ENCODE assay signal across 31 cellular contexts in the genomic region with DNA sequence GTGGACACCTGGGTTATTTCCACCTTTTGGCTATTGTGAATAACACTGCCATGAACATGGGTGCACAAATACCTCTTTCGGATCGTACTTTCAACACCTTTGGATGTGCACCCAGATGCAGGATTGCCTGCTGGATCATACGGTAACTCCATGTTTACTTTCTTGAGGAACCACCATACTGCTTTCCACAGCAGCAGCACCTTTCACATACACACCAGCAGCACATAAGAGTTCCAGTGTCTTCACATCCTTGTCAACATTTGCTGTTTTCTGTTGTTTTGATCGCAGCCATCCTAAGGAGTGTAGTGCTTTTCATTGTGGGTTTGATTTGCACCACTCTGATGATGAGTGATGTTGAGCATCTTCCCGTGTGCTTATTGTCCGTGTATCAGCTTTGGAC. TPM values are rescaled to one million over a fixed set of nuclear protein-coding genes. Genes with fewer than 3 reads are reported as not detected.
"Had no signal": no experiment of that assay in that cellular context is flagged by ENCODE, and none has a peak within 500 bp of the region (broad histone marks: within the 10 kb centered on the region; RNA-seq: fewer than 3 reads in every experiment).

No MANE protein-coding gene starts in this region.

- H3K27ac Mint-ChIP-seq: activated CD4-positive, alpha-beta T cell treated with anti-CD3 and anti-CD28 coated beads for 36 hours; activated CD4-positive, alpha-beta T cell treated with anti-CD3 and anti-CD28 coated beads, Interleukin-2, amount 10 ng/mL, durations not matched to agents 7 days and 5 days; activated CD8-positive, alpha-beta T cell treated with anti-CD3 and anti-CD28 coated beads for 36 hours; activated naive CD8-positive, alpha-beta T cell treated with anti-CD3 and anti-CD28 coated beads, Interleukin-2, amount 10 ng/mL, durations not matched to agents 7 days and 5 days; brain; T-helper 2 cell treated with Interferon-gamma antibody and Interleukin-4, amounts not matched to agents 5 μg/mL and 100 μg/mL, for 36 hours had no signal

- H3K4me1 Mint-ChIP-seq: activated CD4-positive, alpha-beta T cell treated with anti-CD3 and anti-CD28 coated beads for 36 hours; activated CD4-positive, alpha-beta T cell treated with anti-CD3 and anti-CD28 coated beads, Interleukin-2, amount 10 ng/mL, durations not matched to agents 7 days and 5 days had no signal

- H3K27me3 Mint-ChIP-seq: activated CD4-positive, alpha-beta T cell treated with anti-CD3 and anti-CD28 coated beads for 36 hours; activated CD4-positive, alpha-beta T cell treated with anti-CD3 and anti-CD28 coated beads, Interleukin-2, amount 10 ng/mL, durations not matched to agents 7 days and 5 days; activated CD8-positive, alpha-beta T cell treated with anti-CD3 and anti-CD28 coated beads for 36 hours; activated naive CD8-positive, alpha-beta T cell treated with anti-CD3 and anti-CD28 coated beads, Interleukin-2, amount 10 ng/mL, durations not matched to agents 7 days and 5 days; activated T-helper 17 cell treated with anti-CD3 and anti-CD28 coated beads, Interleukin-2, amount 50 U/mL, for 72 hours; brain had no signal

- H3K27ac ChIP-seq: ascending aorta, breast epithelium, cardiac muscle cell, colonic mucosa, epithelial cell of prostate, esophagus squamous epithelium, gastroesophageal sphincter, heart right ventricle, hepatocyte had no signal

- H3K27me3 ChIP-seq: ascending aorta, breast epithelium, cardiac muscle cell, colonic mucosa, esophagus squamous epithelium, gastroesophageal sphincter, hepatocyte had no signal

- H3K9me3 ChIP-seq: ascending aorta, breast epithelium, colonic mucosa, esophagus squamous epithelium, gastroesophageal sphincter, heart right ventricle had no signal

- ATAC-seq: activated CD4-positive, alpha-beta T cell treated with anti-CD3 and anti-CD28 coated beads for 36 hours; activated CD8-positive, alpha-beta T cell treated with anti-CD3 and anti-CD28 coated beads for 36 hours; activated T-cell treated with anti-CD3 and anti-CD28 coated beads, Interleukin-2, amount 50 U/mL, for 4 hours; activated T-helper 17 cell treated with anti-CD3 and anti-CD28 coated beads, Interleukin-2, amount 50 U/mL, for 72 hours; gastroesophageal sphincter; heart right ventricle had no signal

- H3K9me3 Mint-ChIP-seq: activated CD4-positive, alpha-beta T cell treated with anti-CD3 and anti-CD28 coated beads, Interleukin-2, amount 10 ng/mL, durations not matched to agents 7 days and 5 days; activated CD8-positive, alpha-beta T cell treated with anti-CD3 and anti-CD28 coated beads for 36 hours; activated naive CD8-positive, alpha-beta T cell treated with anti-CD3 and anti-CD28 coated beads, Interleukin-2, amount 10 ng/mL, durations not matched to agents 7 days and 5 days; activated T-cell treated with anti-CD3 and anti-CD28 coated beads, Interleukin-2, amount 50 U/mL, for 4 hours; activated T-helper 17 cell treated with anti-CD3 and anti-CD28 coated beads, Interleukin-2, amount 50 U/mL, for 72 hours; T-helper 2 cell treated with Interferon-gamma antibody and Interleukin-4, amounts not matched to agents 5 μg/mL and 100 μg/mL, for 36 hours had no signal

- H3K4me3 Mint-ChIP-seq: activated CD4-positive, alpha-beta T cell treated with anti-CD3 and anti-CD28 coated beads for 36 hours; activated CD4-positive, alpha-beta T cell treated with anti-CD3 and anti-CD28 coated beads, Interleukin-2, amount 10 ng/mL, durations not matched to agents 7 days and 5 days; activated CD8-positive, alpha-beta T cell treated with anti-CD3 and anti-CD28 coated beads for 36 hours; activated naive CD8-positive, alpha-beta T cell treated with anti-CD3 and anti-CD28 coated beads, Interleukin-2, amount 10 ng/mL, durations not matched to agents 7 days and 5 days; activated T-cell treated with anti-CD3 and anti-CD28 coated beads, Interleukin-2, amount 50 U/mL, for 4 hours; activated T-helper 17 cell treated with anti-CD3 and anti-CD28 coated beads, Interleukin-2, amount 50 U/mL, for 72 hours; brain; T-helper 2 cell treated with Interferon-gamma antibody and Interleukin-4, amounts not matched to agents 5 μg/mL and 100 μg/mL, for 36 hours had no signal

- DNase-seq: activated CD4-positive, alpha-beta T cell treated with anti-CD3 and anti-CD28 coated beads for 36 hours; activated CD4-positive, alpha-beta T cell treated with anti-CD3 and anti-CD28 coated beads, Interleukin-2, amount 10 ng/mL, durations not matched to agents 7 days and 5 days; activated CD4-positive, alpha-beta T cell treated with anti-CD3 and anti-CD28 coated beads, Interleukin-2, amount 50 U/mL, for 48 hours; activated CD4-positive, CD25-positive, alpha-beta regulatory T cell; activated CD4-positive, CD25-positive, alpha-beta regulatory T cell treated with anti-CD3 and anti-CD28 coated beads, Interleukin-2, amount 50 U/mL, for 72 hours; activated CD8-positive, alpha-beta memory T cell treated with anti-CD3 and anti-CD28 coated beads for 24 hours; activated CD8-positive, alpha-beta T cell treated with anti-CD3 and anti-CD28 coated beads for 36 hours; activated effector memory CD4-positive, alpha-beta T cell treated with Interleukin-2 at 50 U/mL for 16 hours; activated gamma-delta T cell treated with Interleukin-2 at 50 U/mL for 16 hours; activated naive CD4-positive, alpha-beta T cell treated with anti-CD3 and anti-CD28 coated beads, Interleukin-2, amount 50 U/mL, for 16 hours; activated naive CD4-positive, alpha-beta T cell treated with Interleukin-2 at 50 U/mL for 16 hours; activated naive CD8-positive, alpha-beta T cell treated with anti-CD3 and anti-CD28 coated beads, Interleukin-2, amount 10 ng/mL, durations not matched to agents 7 days and 5 days; activated T-cell treated with anti-CD3 and anti-CD28 coated beads, Interleukin-2, amount 50 U/mL, for 4 hours; central memory CD4-positive, alpha-beta T cell; cerebellar nuclear complex; colonic mucosa; effector CD8-positive, alpha-beta T cell; esophagus squamous epithelium; foreskin melanocyte; heart right ventricle; T1000 had no signal

RNA-seq across cellular contexts. Expression of a gene that starts 51.3 kb away (rescaled TPM):
- total RNA-seq: fibroblast of villous mesenchyme had no signal
